ENCODE assay signal across 8 cellular contexts in the genomic region with DNA sequence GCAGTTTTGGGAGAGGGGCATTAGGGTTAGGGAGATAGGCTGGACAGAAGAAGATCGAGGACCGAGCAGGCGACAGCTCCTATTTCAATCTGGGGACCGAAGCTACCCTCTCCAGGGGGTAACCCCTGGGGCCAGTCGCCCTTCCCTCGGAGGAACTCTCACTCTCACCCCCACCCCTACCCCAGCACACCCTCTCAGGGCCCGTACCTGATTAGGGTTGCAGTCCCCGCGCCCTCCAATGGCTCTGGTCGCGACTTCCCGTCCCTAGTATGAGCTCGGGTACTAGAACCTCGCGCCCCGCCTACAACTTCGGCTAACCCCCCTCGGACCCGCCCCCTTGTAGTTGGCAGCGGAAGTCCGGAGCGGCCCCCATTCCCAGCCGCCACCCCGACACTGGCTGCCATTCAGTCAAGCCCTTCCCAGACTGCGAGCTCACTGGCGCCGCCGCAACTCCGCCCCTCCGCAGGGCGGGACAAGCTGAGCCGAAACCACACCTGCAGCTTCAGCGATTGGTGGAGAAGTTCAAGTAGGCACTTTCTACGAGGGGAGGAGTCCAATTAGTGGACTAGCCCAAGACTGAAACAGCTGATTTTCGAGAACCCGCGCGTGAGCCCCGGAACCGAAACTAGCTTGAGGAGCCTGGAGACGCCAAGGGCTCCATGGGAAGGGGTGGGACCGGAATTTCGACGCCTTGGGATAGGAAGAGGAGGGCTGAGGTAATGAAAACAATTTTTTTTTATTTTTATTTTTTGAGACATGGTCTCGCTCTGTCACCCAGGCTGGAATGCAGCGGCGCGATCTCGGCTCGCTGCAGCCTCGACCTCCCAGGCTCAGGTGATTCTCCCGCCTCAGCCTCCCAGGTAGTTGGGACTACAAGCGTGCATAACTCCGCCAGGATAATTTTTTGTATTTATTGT. TPM values are rescaled to one million over a fixed set of nuclear protein-coding genes. Genes with fewer than 3 reads are reported as not detected.
A peak's percentile ranks its signal among the peaks of the same experiment; 100 is the strongest.
DNase-seq lines count a peak whose midpoint lies in the region; ATAC-seq and TF ChIP-seq lines count a peak whose summit lies in the region.

A gene (minus strand): TSS at position 257 of the 917 bp plus-strand sequence. CDS start 3,536 bp downstream, outside the sequence.

- H3K4me3 Mint-ChIP-seq in neural progenitor cell, result peak within 1 kb of the TSS; percentile 96

- H3K36me3 Mint-ChIP-seq in neural progenitor cell, result peaks cover 5% of the 10 kb centered on the region

- H3F3A ChIP-seq in neural progenitor cell (ENCODE audit: low read depth), result peaks cover 10% of the 10 kb centered on the region

- no peaks in the 10 kb centered on the region for H3K9me3 Mint-ChIP-seq in neural progenitor cell

- peaks cover 22% of the 10 kb centered on the region for H3K79me2 ChIP-seq in neural progenitor cell (ENCODE audit: low read depth)

- peak within 1 kb of the TSS; percentile 91 for H3K27ac ChIP-seq in foreskin keratinocyte
- peak within 1 kb of the TSS; percentile 8 for H3K27ac ChIP-seq in neural progenitor cell

- peak within 1 kb of the TSS; percentile 85 for H3K4me3 ChIP-seq in neural progenitor cell

- H3K4me2 ChIP-seq in neural progenitor cell, result peak within 1 kb of the TSS; percentile 83

- peak within 1 kb of the TSS; percentile 58 for H3K9ac ChIP-seq in neural progenitor cell

- in situ Hi-C loops in SK-MEL-5 (cut with HindIII; ENCODE audit: low pct_unique_long_range_greater_than_20kb, low sequenced_read_pairs), result no loop called here

- POLR2A ChIA-PET in HEK293T (lab: Yijun Ruan, JAX), result interaction anchor here (0.6 to 5.1 kb wide), 37 partner anchors 9 to 892 kb away, joined by 3 to 46 read pairs (median 5); a partner anchor contains a TSS

- no peaks in the 10 kb centered on the region for H4K20me1 ChIP-seq in neural progenitor cell (ENCODE audit: low read depth)

- no peaks in the 10 kb centered on the region for H3K9me3 ChIP-seq in neural progenitor cell (ENCODE audit: low read depth)

- peak within 1 kb of the TSS; percentile 73 for H3K27ac Mint-ChIP-seq in neural progenitor cell

- H3K27me3 Mint-ChIP-seq in neural progenitor cell (ENCODE audit: insufficient read depth, low read depth), result peaks cover 8% of the 10 kb centered on the region

- H3K4me1 ChIP-seq in foreskin keratinocyte (no peaks in the 10 kb centered on the region), neural progenitor cell (peaks cover 3% of the 10 kb centered on the region)

- H3K27me3 ChIP-seq in foreskin keratinocyte (no peaks in the 10 kb centered on the region), neural progenitor cell (peaks cover 10% of the 10 kb centered on the region)

- DNase-seq in GF-D8 (lab: John Stamatoyannopoulos, UW) (peak; percentile 99), HEK293T (ENCODE audit: extremely low spot score) (peak; percentile 95), MV-4-11 (lab: John Stamatoyannopoulos, UW) (peak; percentile 100), SK-MEL-5 (ENCODE audit: low read depth, low spot score) (peak; percentile 100), foreskin keratinocyte (peak; percentile 100), neural progenitor cell (ENCODE audit: low spot score) (peak; percentile 99), stromal cell of bone marrow (ENCODE audit: low read depth) (peak; percentile 100)
- DNase-seq in activated naive CD4-positive, alpha-beta T cell treated with Interleukin-2 at 50 U/mL for 16 hours, result peak; percentile 99

- H3K36me3 ChIP-seq in neural progenitor cell, result no peaks in the 10 kb centered on the region

- H2AFZ ChIP-seq in neural progenitor cell (replicated peaks), result peak within 1 kb of the TSS; percentile 48

- TF ChIP-seq CTCF in foreskin keratinocyte (conservative IDR thresholded peaks at IDR 0.05) (no peak), neural progenitor cell (IDR thresholded peaks at IDR 0.05) (no peak)

- CTCF ChIA-PET in HEK293T (lab: Yijun Ruan, JAX), result interaction anchor here (0.7 to 1.4 kb wide), 4 partner anchors 16 to 104 kb away, joined by 3 to 6 read pairs (median 4); no protein-coding TSS in a partner anchor

- H3K4me1 Mint-ChIP-seq in neural progenitor cell, result peaks cover 17% of the 10 kb centered on the region

- ATAC-seq in foreskin keratinocyte, result peak; percentile 94

TF ChIP-seq in HEK293T, 16 proteins besides CTCF, POLR2A, EP300 and RAD21:
- TF ChIP-seq ZNF384 (IDR thresholded peaks at IDR 0.05) (peak; percentile 94), BHLHE40 (IDR thresholded peaks at IDR 0.05; ENCODE audit: borderline replicate concordance) (peak; percentile 26; the same call in 1 of the 2 replicates), HDGF (IDR thresholded peaks at IDR 0.05; ENCODE audit: borderline replicate concordance) (peak; percentile 51; the same call in 1 of the 2 replicates), FOXK2 (IDR thresholded peaks at IDR 0.05) (no peak), SP1 (IDR thresholded peaks at IDR 0.05) (no peak), FOXM1 (IDR thresholded peaks at IDR 0.05; ENCODE audit: borderline replicate concordance) (no peak), ARNT (IDR thresholded peaks at IDR 0.05) (no peak), LEF1 (IDR thresholded peaks at IDR 0.05; ENCODE audit: borderline replicate concordance) (no peak), L3MBTL2 (conservative IDR thresholded peaks at IDR 0.05) (peak; percentile 87)
- TF ChIP-seq, protein P1, sequence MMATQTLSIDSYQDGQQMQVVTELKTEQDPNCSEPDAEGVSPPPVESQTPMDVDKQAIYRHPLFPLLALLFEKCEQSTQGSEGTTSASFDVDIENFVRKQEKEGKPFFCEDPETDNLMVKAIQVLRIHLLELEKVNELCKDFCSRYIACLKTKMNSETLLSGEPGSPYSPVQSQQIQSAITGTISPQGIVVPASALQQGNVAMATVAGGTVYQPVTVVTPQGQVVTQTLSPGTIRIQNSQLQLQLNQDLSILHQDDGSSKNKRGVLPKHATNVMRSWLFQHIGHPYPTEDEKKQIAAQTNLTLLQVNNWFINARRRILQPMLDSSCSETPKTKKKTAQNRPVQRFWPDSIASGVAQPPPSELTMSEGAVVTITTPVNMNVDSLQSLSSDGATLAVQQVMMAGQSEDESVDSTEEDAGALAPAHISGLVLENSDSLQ (IDR thresholded peaks at IDR 0.05), result peak; percentile 93

RNA-seq across cellular contexts. Expression of the gene that starts here (rescaled TPM):
- total RNA-seq in SK-MEL-5 (2014; rRNA removed; shearing (Covaris generic)), result 131 and 139 TPM in 2 replicates
- polyA plus RNA-seq in SK-MEL-5 (2015; cell fraction: cytosol; rRNA removed), result 96.6 and 109 TPM in 2 replicates
- polyA plus RNA-seq in SK-MEL-5 (2015; cell fraction: nucleus; rRNA removed), result 565 and 618 TPM in 2 replicates
- 93.7 and 126 TPM in 2 replicates for total RNA-seq in foreskin keratinocyte
- 29.8 and 33.8 TPM in 2 replicates for polyA plus RNA-seq in foreskin keratinocyte
- 86.4 and 105 TPM in 2 replicates for total RNA-seq in neural progenitor cell (ENCODE audit: low replicate concordance)

Comparison
In these comparisons a context has a peak if more than half of its experiments do, and no peak if none do; other contexts are left out.
1. Peak in every context shown above with its lines: DNase-seq, ATAC-seq, H3K4me3 ChIP-seq and H3K27ac ChIP-seq.